1 cellular context compared by ENCODE assay signal in the genomic region with DNA sequence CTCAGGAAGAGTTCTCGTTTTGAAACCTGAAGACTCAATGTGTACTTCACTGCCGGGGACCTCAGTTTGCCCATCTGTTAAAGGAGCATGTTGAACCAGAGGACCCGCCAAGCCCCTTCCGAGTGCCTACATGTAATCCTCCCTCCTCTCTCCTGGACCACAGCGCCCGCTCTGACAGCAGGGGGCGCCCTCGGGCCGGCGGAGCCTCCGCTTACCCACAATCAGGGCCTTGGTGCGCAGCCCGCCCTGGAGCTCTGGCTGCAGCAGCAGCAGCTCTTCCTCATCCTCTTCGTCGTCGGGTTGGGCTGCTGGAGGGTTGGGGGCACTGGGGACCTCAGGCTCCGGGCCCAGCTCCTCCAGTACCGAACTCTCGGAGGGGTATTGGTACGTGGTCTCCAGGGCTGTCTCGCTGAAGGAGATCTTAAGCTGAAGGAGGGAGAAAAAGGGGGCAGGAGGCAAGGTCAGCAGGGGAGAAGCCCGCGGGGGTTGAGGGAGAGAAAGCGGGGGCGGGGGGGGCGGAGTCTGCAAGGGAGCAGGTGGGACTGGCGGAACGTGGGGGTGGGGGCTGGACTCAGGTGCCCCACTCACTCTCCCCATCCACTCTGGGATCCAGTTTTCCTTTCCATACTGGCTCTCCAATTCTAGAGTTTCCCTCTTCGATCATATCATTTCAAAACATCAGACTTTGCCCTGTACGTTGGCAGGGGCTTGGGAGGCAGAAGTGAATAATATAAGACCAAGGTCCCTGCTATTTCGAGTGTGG.
TF ChIP-seq lines count a peak whose summit lies in the region.

No MANE protein-coding gene starts in this region.

TF ChIP-seq in GM12878, 131 proteins besides CTCF, POLR2A, EP300 and RAD21 (continues in another document):
- TF ChIP-seq, protein P1, sequence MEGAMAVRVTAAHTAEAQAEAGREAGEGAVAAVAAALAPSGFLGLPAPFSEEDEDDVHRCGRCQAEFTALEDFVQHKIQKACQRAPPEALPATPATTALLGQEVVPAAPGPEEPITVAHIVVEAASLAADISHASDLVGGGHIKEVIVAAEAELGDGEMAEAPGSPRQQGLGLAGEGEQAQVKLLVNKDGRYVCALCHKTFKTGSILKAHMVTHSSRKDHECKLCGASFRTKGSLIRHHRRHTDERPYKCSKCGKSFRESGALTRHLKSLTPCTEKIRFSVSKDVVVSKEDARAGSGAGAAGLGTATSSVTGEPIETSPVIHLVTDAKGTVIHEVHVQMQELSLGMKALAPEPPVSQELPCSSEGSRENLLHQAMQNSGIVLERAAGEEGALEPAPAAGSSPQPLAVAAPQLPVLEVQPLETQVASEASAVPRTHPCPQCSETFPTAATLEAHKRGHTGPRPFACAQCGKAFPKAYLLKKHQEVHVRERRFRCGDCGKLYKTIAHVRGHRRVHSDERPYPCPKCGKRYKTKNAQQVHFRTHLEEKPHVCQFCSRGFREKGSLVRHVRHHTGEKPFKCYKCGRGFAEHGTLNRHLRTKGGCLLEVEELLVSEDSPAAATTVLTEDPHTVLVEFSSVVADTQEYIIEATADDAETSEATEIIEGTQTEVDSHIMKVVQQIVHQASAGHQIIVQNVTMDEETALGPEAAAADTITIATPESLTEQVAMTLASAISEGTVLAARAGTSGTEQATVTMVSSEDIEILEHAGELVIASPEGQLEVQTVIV (IDR thresholded peaks at IDR 0.05; ENCODE audit: borderline replicate concordance, partially characterized antibody): no peak
- TF ChIP-seq KLF5 (IDR thresholded peaks at IDR 0.05; ENCODE audit: partially characterized antibody) (peak; percentile 34), GATAD2B (conservative IDR thresholded peaks at IDR 0.05; ENCODE audit: low read depth) (no peak), ETV6 (conservative IDR thresholded peaks at IDR 0.05 in 1 of 2, IDR thresholded peaks at IDR 0.05 in 1 of 2; ENCODE audit: borderline replicate concordance in 1 of 2, low read depth in 1 of 2) (no peak), ZNF207 (IDR thresholded peaks at IDR 0.05; ENCODE audit: borderline replicate concordance) (0 out of 2 replicates have a peak, but pooled peaks have one; percentile 53), HDAC6 (IDR thresholded peaks at IDR 0.05; ENCODE audit: unreplicated experiment) (no peak), CBX3 (IDR thresholded peaks at IDR 0.05; ENCODE audit: borderline replicate concordance, low read depth) (no peak), HCFC1 (IDR thresholded peaks at IDR 0.05; ENCODE audit: low read length) (no peak; the same call in 1 of the 2 replicates), LARP7 (IDR thresholded peaks at IDR 0.05) (peak; percentile 71), STAT3 (IDR thresholded peaks at IDR 0.05; ENCODE audit: low read depth, low read length) (no peak), CREB1 (IDR thresholded peaks at IDR 0.05; ENCODE audit: low read depth) (no peak), MYC (IDR thresholded peaks at IDR 0.05; ENCODE audit: insufficient read depth, insufficient read length, insufficient replicate concordance, low read length, severe bottlenecking) (no peak), SIN3A (IDR thresholded peaks at IDR 0.05; ENCODE audit: low read depth, low read length) (peak; percentile 45; the same call in 1 of the 2 replicates), RBBP5 (conservative IDR thresholded peaks at IDR 0.05) (no peak), JUNB (IDR thresholded peaks at IDR 0.05) (no peak), RUNX3 (IDR thresholded peaks at IDR 0.05; ENCODE audit: low read length) (no peak), MTA2 (IDR thresholded peaks at IDR 0.05; ENCODE audit: low read depth) (no peak), GABPA (IDR thresholded peaks at IDR 0.05; ENCODE audit: low read depth) (no peak), TARDBP (IDR thresholded peaks at IDR 0.05; ENCODE audit: borderline replicate concordance) (peak; percentile 22; the same call in 1 of the 2 replicates), SPI1 (IDR thresholded peaks at IDR 0.05; ENCODE audit: borderline replicate concordance, insufficient read depth, low read depth, low read length) (no peak), NR2C2 (IDR thresholded peaks at IDR 0.05; ENCODE audit: borderline replicate concordance, control insufficient read depth, insufficient read length, low read depth) (no peak), ZSCAN29 (IDR thresholded peaks at IDR 0.05) (no peak), TCF12 (IDR thresholded peaks at IDR 0.05; ENCODE audit: low read depth, low read length) (no peak), PAX5 (IDR thresholded peaks at IDR 0.05; ENCODE audit: borderline replicate concordance, low read depth, low read length) (no peak), CHD4 (IDR thresholded peaks at IDR 0.05) (no peak), SREBF2 (IDR thresholded peaks at IDR 0.05; ENCODE audit: low read length) (no peak), RB1 (IDR thresholded peaks at IDR 0.05; ENCODE audit: borderline replicate concordance) (peak; percentile 84; the same call in 1 of the 2 replicates), ZNF217 (IDR thresholded peaks at IDR 0.05) (no peak), BHLHE40 (IDR thresholded peaks at IDR 0.05; ENCODE audit: borderline replicate concordance in 1 of 2, low read depth in 2 of 2, low read length in 1 of 2) (peak in 1 of 2 experiments; percentile 45; a peak in 1 of 4 replicates), FOS (IDR thresholded peaks at IDR 0.05; ENCODE audit: borderline replicate concordance, extremely low read depth, insufficient read length) (no peak), EED (IDR thresholded peaks at IDR 0.05; ENCODE audit: low read depth) (no peak), CHD1 (IDR thresholded peaks at IDR 0.05; ENCODE audit: low read depth, low read length) (no peak), STAT1 (conservative IDR thresholded peaks at IDR 0.05) (no peak), MXI1 (IDR thresholded peaks at IDR 0.05; ENCODE audit: low read depth, low read length) (no peak), NBN (IDR thresholded peaks at IDR 0.05) (no peak; the same call in 1 of the 2 replicates), POLR2AphosphoS2 (IDR thresholded peaks at IDR 0.05; ENCODE audit: low read depth, low read length) (no peak), POLR2AphosphoS5 (IDR thresholded peaks at IDR 0.05; ENCODE audit: low read length) (no peak), POU2F2 (IDR thresholded peaks at IDR 0.05; ENCODE audit: borderline replicate concordance, low read depth, low read length) (0 out of 3 replicates have a peak, but pooled peaks have one; percentile 24), EGR1 (IDR thresholded peaks at IDR 0.05; ENCODE audit: borderline replicate concordance in 1 of 2, low read depth in 2 of 2, low read length in 2 of 2) (peak in 1 of 2 experiments; percentile 93; a peak in 2 of 3 replicates), TCF3 (IDR thresholded peaks at IDR 0.05; ENCODE audit: borderline replicate concordance, insufficient read depth, low read depth, low read length) (no peak), BACH1 (IDR thresholded peaks at IDR 0.05; ENCODE audit: borderline replicate concordance) (0 out of 2 replicates have a peak, but pooled peaks have one; percentile 21), SMC3 (IDR thresholded peaks at IDR 0.05; ENCODE audit: borderline replicate concordance, low read length) (peak; percentile 97), RELA (IDR thresholded peaks at IDR 0.05; ENCODE audit: borderline replicate concordance, partially characterized antibody) (peak; percentile 47), HDGF (IDR thresholded peaks at IDR 0.05) (peak; percentile 74; the same call in 1 of the 2 replicates), NFIC (IDR thresholded peaks at IDR 0.05; ENCODE audit: low read depth, low read length) (no peak)
- TF ChIP-seq, protein P2, sequence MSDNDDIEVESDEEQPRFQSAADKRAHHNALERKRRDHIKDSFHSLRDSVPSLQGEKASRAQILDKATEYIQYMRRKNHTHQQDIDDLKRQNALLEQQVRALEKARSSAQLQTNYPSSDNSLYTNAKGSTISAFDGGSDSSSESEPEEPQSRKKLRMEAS (IDR thresholded peaks at IDR 0.05; ENCODE audit: low read depth, low read length): no peak
- TF ChIP-seq, protein P3, sequence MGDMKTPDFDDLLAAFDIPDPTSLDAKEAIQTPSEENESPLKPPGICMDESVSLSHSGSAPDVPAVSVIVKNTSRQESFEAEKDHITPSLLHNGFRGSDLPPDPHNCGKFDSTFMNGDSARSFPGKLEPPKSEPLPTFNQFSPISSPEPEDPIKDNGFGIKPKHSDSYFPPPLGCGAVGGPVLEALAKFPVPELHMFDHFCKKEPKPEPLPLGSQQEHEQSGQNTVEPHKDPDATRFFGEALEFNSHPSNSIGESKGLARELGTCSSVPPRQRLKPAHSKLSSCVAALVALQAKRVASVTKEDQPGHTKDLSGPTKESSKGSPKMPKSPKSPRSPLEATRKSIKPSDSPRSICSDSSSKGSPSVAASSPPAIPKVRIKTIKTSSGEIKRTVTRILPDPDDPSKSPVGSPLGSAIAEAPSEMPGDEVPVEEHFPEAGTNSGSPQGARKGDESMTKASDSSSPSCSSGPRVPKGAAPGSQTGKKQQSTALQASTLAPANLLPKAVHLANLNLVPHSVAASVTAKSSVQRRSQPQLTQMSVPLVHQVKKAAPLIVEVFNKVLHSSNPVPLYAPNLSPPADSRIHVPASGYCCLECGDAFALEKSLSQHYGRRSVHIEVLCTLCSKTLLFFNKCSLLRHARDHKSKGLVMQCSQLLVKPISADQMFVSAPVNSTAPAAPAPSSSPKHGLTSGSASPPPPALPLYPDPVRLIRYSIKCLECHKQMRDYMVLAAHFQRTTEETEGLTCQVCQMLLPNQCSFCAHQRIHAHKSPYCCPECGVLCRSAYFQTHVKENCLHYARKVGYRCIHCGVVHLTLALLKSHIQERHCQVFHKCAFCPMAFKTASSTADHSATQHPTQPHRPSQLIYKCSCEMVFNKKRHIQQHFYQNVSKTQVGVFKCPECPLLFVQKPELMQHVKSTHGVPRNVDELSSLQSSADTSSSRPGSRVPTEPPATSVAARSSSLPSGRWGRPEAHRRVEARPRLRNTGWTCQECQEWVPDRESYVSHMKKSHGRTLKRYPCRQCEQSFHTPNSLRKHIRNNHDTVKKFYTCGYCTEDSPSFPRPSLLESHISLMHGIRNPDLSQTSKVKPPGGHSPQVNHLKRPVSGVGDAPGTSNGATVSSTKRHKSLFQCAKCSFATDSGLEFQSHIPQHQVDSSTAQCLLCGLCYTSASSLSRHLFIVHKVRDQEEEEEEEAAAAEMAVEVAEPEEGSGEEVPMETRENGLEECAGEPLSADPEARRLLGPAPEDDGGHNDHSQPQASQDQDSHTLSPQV (IDR thresholded peaks at IDR 0.05): no peak
- TF ChIP-seq, protein P4, sequence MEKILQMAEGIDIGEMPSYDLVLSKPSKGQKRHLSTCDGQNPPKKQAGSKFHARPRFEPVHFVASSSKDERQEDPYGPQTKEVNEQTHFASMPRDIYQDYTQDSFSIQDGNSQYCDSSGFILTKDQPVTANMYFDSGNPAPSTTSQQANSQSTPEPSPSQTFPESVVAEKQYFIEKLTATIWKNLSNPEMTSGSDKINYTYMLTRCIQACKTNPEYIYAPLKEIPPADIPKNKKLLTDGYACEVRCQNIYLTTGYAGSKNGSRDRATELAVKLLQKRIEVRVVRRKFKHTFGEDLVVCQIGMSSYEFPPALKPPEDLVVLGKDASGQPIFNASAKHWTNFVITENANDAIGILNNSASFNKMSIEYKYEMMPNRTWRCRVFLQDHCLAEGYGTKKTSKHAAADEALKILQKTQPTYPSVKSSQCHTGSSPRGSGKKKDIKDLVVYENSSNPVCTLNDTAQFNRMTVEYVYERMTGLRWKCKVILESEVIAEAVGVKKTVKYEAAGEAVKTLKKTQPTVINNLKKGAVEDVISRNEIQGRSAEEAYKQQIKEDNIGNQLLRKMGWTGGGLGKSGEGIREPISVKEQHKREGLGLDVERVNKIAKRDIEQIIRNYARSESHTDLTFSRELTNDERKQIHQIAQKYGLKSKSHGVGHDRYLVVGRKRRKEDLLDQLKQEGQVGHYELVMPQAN (conservative IDR thresholded peaks at IDR 0.05): peak; percentile 65
- TF ChIP-seq, protein P5, sequence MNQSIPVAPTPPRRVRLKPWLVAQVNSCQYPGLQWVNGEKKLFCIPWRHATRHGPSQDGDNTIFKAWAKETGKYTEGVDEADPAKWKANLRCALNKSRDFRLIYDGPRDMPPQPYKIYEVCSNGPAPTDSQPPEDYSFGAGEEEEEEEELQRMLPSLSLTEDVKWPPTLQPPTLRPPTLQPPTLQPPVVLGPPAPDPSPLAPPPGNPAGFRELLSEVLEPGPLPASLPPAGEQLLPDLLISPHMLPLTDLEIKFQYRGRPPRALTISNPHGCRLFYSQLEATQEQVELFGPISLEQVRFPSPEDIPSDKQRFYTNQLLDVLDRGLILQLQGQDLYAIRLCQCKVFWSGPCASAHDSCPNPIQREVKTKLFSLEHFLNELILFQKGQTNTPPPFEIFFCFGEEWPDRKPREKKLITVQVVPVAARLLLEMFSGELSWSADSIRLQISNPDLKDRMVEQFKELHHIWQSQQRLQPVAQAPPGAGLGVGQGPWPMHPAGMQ (IDR thresholded peaks at IDR 0.05; ENCODE audit: borderline replicate concordance): no peak
- TF ChIP-seq, protein P6, sequence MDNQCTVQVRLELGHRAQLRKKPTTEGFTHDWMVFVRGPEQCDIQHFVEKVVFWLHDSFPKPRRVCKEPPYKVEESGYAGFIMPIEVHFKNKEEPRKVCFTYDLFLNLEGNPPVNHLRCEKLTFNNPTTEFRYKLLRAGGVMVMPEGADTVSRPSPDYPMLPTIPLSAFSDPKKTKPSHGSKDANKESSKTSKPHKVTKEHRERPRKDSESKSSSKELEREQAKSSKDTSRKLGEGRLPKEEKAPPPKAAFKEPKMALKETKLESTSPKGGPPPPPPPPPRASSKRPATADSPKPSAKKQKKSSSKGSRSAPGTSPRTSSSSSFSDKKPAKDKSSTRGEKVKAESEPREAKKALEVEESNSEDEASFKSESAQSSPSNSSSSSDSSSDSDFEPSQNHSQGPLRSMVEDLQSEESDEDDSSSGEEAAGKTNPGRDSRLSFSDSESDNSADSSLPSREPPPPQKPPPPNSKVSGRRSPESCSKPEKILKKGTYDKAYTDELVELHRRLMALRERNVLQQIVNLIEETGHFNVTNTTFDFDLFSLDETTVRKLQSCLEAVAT (IDR thresholded peaks at IDR 0.05): no peak
